2 cellular contexts compared by ENCODE assay signal in the genomic region with DNA sequence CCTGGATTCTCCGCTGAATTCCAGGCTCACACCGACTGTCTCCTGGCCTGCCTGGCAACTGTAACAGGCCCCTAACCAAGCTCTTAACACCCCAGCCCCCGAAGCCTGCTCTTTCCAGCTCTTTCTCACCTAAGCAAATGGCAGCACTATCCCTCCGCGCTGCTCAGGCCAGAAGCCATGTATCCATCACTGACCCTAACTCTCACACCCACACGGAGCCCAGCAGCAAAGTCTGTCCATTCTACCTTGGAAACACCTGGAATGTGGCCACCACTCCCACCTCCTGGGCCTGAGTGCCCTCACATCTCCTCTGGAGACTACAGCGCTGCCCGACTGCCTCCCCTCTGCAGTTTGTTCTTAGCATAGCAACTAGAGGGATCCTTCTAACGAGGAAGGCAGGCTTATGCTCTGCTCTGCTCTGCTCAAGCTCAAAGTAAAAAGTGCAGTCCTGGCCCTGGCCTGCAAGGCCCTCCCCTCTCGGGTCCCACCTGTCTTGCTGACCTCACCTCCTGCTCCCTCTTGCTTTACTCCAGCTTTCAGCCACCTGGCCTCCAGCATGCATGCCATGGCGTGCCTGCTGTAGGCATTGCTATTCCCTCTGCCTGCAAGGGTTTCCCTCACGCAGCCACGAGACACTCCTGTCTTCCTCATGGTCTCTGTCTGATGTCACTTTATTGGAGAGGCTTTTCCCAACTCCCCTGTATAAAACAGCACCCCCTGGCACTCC.
TF ChIP-seq lines count a peak whose summit lies in the region.

No MANE protein-coding gene starts in this region.

TF ChIP-seq in SK-N-SH, 30 proteins besides CTCF, POLR2A, EP300 and RAD21 (continued from another document):
- TF ChIP-seq, protein P1, sequence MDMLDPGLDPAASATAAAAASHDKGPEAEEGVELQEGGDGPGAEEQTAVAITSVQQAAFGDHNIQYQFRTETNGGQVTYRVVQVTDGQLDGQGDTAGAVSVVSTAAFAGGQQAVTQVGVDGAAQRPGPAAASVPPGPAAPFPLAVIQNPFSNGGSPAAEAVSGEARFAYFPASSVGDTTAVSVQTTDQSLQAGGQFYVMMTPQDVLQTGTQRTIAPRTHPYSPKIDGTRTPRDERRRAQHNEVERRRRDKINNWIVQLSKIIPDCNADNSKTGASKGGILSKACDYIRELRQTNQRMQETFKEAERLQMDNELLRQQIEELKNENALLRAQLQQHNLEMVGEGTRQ (IDR thresholded peaks at IDR 0.05; ENCODE audit: borderline replicate concordance, low read depth, low read length): no peak
- TF ChIP-seq POLR2AphosphoS5 (IDR thresholded peaks at IDR 0.05; ENCODE audit: low read depth, low read length): no peak
- no peak for TF ChIP-seq TEAD4 (IDR thresholded peaks at IDR 0.05; ENCODE audit: borderline replicate concordance, insufficient read depth)
- TF ChIP-seq, protein P2, sequence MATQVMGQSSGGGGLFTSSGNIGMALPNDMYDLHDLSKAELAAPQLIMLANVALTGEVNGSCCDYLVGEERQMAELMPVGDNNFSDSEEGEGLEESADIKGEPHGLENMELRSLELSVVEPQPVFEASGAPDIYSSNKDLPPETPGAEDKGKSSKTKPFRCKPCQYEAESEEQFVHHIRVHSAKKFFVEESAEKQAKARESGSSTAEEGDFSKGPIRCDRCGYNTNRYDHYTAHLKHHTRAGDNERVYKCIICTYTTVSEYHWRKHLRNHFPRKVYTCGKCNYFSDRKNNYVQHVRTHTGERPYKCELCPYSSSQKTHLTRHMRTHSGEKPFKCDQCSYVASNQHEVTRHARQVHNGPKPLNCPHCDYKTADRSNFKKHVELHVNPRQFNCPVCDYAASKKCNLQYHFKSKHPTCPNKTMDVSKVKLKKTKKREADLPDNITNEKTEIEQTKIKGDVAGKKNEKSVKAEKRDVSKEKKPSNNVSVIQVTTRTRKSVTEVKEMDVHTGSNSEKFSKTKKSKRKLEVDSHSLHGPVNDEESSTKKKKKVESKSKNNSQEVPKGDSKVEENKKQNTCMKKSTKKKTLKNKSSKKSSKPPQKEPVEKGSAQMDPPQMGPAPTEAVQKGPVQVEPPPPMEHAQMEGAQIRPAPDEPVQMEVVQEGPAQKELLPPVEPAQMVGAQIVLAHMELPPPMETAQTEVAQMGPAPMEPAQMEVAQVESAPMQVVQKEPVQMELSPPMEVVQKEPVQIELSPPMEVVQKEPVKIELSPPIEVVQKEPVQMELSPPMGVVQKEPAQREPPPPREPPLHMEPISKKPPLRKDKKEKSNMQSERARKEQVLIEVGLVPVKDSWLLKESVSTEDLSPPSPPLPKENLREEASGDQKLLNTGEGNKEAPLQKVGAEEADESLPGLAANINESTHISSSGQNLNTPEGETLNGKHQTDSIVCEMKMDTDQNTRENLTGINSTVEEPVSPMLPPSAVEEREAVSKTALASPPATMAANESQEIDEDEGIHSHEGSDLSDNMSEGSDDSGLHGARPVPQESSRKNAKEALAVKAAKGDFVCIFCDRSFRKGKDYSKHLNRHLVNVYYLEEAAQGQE (IDR thresholded peaks at IDR 0.05; ENCODE audit: low read depth, low read length): no peak
- TF ChIP-seq GATA2 (CRISPR knock-in tag; IDR thresholded peaks at IDR 0.05): no peak
- TF ChIP-seq, protein P3, sequence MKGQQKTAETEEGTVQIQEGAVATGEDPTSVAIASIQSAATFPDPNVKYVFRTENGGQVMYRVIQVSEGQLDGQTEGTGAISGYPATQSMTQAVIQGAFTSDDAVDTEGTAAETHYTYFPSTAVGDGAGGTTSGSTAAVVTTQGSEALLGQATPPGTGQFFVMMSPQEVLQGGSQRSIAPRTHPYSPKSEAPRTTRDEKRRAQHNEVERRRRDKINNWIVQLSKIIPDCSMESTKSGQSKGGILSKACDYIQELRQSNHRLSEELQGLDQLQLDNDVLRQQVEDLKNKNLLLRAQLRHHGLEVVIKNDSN (IDR thresholded peaks at IDR 0.05; ENCODE audit: borderline replicate concordance, low read depth): no peak
- TF ChIP-seq, protein P4, sequence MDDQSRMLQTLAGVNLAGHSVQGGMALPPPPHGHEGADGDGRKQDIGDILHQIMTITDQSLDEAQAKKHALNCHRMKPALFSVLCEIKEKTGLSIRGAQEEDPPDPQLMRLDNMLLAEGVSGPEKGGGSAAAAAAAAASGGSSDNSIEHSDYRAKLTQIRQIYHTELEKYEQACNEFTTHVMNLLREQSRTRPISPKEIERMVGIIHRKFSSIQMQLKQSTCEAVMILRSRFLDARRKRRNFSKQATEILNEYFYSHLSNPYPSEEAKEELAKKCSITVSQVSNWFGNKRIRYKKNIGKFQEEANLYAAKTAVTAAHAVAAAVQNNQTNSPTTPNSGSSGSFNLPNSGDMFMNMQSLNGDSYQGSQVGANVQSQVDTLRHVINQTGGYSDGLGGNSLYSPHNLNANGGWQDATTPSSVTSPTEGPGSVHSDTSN (IDR thresholded peaks at IDR 0.05): no peak
- no peak for TF ChIP-seq SIN3A (IDR thresholded peaks at IDR 0.05; ENCODE audit: borderline replicate concordance, low read depth, low read length)
- TF ChIP-seq NRF1 (IDR thresholded peaks at IDR 0.05; ENCODE audit: low read depth, low read length): no peak
- TF ChIP-seq FOXM1 (IDR thresholded peaks at IDR 0.05; ENCODE audit: low read depth): no peak
- TF ChIP-seq, protein P5, sequence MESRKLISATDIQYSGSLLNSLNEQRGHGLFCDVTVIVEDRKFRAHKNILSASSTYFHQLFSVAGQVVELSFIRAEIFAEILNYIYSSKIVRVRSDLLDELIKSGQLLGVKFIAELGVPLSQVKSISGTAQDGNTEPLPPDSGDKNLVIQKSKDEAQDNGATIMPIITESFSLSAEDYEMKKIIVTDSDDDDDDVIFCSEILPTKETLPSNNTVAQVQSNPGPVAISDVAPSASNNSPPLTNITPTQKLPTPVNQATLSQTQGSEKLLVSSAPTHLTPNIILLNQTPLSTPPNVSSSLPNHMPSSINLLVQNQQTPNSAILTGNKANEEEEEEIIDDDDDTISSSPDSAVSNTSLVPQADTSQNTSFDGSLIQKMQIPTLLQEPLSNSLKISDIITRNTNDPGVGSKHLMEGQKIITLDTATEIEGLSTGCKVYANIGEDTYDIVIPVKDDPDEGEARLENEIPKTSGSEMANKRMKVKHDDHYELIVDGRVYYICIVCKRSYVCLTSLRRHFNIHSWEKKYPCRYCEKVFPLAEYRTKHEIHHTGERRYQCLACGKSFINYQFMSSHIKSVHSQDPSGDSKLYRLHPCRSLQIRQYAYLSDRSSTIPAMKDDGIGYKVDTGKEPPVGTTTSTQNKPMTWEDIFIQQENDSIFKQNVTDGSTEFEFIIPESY (IDR thresholded peaks at IDR 0.05; ENCODE audit: borderline replicate concordance, low read depth): no peak
- no peak for TF ChIP-seq YY1 (IDR thresholded peaks at IDR 0.05; ENCODE audit: low read depth)
- TF ChIP-seq SMC3 (IDR thresholded peaks at IDR 0.05; ENCODE audit: low read depth, low read length): no peak

TF ChIP-seq in SK-N-SH treated with all-trans-retinoic acid at 6 μM for 48 hours, 23 proteins besides CTCF, POLR2A, EP300 and RAD21 (continued from another document):
- TF ChIP-seq, protein P6, sequence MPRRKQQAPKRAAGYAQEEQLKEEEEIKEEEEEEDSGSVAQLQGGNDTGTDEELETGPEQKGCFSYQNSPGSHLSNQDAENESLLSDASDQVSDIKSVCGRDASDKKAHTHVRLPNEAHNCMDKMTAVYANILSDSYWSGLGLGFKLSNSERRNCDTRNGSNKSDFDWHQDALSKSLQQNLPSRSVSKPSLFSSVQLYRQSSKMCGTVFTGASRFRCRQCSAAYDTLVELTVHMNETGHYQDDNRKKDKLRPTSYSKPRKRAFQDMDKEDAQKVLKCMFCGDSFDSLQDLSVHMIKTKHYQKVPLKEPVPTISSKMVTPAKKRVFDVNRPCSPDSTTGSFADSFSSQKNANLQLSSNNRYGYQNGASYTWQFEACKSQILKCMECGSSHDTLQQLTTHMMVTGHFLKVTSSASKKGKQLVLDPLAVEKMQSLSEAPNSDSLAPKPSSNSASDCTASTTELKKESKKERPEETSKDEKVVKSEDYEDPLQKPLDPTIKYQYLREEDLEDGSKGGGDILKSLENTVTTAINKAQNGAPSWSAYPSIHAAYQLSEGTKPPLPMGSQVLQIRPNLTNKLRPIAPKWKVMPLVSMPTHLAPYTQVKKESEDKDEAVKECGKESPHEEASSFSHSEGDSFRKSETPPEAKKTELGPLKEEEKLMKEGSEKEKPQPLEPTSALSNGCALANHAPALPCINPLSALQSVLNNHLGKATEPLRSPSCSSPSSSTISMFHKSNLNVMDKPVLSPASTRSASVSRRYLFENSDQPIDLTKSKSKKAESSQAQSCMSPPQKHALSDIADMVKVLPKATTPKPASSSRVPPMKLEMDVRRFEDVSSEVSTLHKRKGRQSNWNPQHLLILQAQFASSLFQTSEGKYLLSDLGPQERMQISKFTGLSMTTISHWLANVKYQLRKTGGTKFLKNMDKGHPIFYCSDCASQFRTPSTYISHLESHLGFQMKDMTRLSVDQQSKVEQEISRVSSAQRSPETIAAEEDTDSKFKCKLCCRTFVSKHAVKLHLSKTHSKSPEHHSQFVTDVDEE (CRISPR knock-in tag; IDR thresholded peaks at IDR 0.05): no peak
- TF ChIP-seq PPARA (CRISPR knock-in tag; IDR thresholded peaks at IDR 0.05; ENCODE audit: borderline replicate concordance): no peak
- TF ChIP-seq ARNTL (CRISPR knock-in tag; IDR thresholded peaks at IDR 0.05; ENCODE audit: borderline replicate concordance, low read depth): no peak
